In the genomic region with DNA sequence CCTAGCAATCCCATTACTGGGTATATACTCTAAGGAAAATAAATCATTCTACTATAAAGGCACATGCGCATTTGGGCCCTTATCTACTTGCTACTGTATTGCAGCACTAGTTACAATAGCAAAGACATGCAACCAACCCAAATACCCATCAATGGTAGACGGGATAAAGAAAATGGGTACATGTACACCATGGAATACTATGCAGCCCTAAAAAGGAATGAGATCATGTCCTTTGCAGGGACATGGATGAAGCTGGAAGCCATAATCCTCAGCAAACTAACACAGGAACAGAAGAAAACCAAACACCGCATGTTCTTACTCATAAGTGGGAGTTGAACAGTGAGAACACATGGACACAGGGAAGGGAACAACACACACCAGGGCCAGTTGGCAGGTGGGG, we compare ENCODE assay signal across 2 cellular contexts. TPM values are rescaled to one million over a fixed set of nuclear protein-coding genes. Genes with fewer than 3 reads are reported as not detected.
"Had no signal": no experiment of that assay in that cellular context is flagged by ENCODE, and none has a peak within 500 bp of the region (broad histone marks: within the 10 kb centered on the region; RNA-seq: fewer than 3 reads in every experiment).

No MANE protein-coding gene starts in this region.

RNA-seq across cellular contexts. Expression of gene CATSPERB, which starts 54.2 kb away (rescaled TPM):
- total RNA-seq: LHCN-M2, M059J had no signal
